ENCODE assay signal across 11 cellular contexts in genomic region chr7:124912972-124913371, GRCh38.
"Had no signal": no experiment of that assay in that cellular context is flagged by ENCODE, and none has a peak within 500 bp of the region (broad histone marks: within the 10 kb centered on the region; RNA-seq: fewer than 3 reads in every experiment).

No MANE protein-coding gene starts in this region.

- H3K4me3 Mint-ChIP-seq: GM23338, H9, HFFc6 had no signal

- H3K27ac Mint-ChIP-seq: GM23338, HFFc6 had no signal

- DNase-seq: GM23248, GOT3, H7, H9, HCEC 1CT, HFFc6 had no signal

- H3K4me3 ChIP-seq: GM23248, GM23338, HAP-1 had no signal

- H3K9me3 Mint-ChIP-seq: GM23338, H9, HFFc6 had no signal

- H3K9ac ChIP-seq: GM23248 had no signal

- H3K9me3 ChIP-seq: HAP-1 had no signal

- H3K27ac ChIP-seq: GM23248 had no signal

- H3K4me2 ChIP-seq: GM23338 had no signal

- FAIRE-seq: H1, H54 had no signal

- H3K4me1 ChIP-seq: HAP-1 had no signal

- H2AFZ ChIP-seq: GM23248, GM23338 had no signal

- ATAC-seq: GM23338, HCT116 had no signal
